In genomic region chr4:4693258-4693657, GRCh38 we compare ENCODE assay signal across 1 cellular context.
TF ChIP-seq lines count a peak whose summit lies in the region.

No MANE protein-coding gene starts in this region.

TF ChIP-seq in HepG2, 621 proteins besides CTCF, POLR2A, EP300 and RAD21 (continued from another document and continues in another):
- TF ChIP-seq, protein P1, sequence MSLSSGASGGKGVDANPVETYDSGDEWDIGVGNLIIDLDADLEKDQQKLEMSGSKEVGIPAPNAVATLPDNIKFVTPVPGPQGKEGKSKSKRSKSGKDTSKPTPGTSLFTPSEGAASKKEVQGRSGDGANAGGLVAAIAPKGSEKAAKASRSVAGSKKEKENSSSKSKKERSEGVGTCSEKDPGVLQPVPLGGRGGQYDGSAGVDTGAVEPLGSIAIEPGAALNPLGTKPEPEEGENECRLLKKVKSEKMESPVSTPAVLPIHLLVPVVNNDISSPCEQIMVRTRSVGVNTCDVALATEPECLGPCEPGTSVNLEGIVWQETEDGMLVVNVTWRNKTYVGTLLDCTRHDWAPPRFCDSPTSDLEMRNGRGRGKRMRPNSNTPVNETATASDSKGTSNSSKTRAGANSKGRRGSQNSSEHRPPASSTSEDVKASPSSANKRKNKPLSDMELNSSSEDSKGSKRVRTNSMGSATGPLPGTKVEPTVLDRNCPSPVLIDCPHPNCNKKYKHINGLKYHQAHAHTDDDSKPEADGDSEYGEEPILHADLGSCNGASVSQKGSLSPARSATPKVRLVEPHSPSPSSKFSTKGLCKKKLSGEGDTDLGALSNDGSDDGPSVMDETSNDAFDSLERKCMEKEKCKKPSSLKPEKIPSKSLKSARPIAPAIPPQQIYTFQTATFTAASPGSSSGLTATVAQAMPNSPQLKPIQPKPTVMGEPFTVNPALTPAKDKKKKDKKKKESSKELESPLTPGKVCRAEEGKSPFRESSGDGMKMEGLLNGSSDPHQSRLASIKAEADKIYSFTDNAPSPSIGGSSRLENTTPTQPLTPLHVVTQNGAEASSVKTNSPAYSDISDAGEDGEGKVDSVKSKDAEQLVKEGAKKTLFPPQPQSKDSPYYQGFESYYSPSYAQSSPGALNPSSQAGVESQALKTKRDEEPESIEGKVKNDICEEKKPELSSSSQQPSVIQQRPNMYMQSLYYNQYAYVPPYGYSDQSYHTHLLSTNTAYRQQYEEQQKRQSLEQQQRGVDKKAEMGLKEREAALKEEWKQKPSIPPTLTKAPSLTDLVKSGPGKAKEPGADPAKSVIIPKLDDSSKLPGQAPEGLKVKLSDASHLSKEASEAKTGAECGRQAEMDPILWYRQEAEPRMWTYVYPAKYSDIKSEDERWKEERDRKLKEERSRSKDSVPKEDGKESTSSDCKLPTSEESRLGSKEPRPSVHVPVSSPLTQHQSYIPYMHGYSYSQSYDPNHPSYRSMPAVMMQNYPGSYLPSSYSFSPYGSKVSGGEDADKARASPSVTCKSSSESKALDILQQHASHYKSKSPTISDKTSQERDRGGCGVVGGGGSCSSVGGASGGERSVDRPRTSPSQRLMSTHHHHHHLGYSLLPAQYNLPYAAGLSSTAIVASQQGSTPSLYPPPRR (CRISPR knock-in tag; IDR thresholded peaks at IDR 0.05; ENCODE audit: borderline replicate concordance): peak; percentile 50; the same call in 1 of the 2 replicates
- no peak for TF ChIP-seq IRX3 (CRISPR knock-in tag; IDR thresholded peaks at IDR 0.05; ENCODE audit: borderline replicate concordance, low read depth)
- TF ChIP-seq MTF1 (CRISPR knock-in tag; IDR thresholded peaks at IDR 0.05): no peak
- TF ChIP-seq EED (CRISPR knock-in tag; IDR thresholded peaks at IDR 0.05): no peak
- no peak for TF ChIP-seq PLSCR1 (CRISPR knock-in tag; IDR thresholded peaks at IDR 0.05; ENCODE audit: borderline replicate concordance)
- no peak for TF ChIP-seq GABPA (IDR thresholded peaks at IDR 0.05; ENCODE audit: low read depth, low read length)
- TF ChIP-seq GABPA (CRISPR knock-in tag; IDR thresholded peaks at IDR 0.05; ENCODE audit: low read depth): no peak; the same call in 1 of the 2 replicates
- 0 out of 2 replicates have a peak, but pooled peaks have one; percentile 11 for TF ChIP-seq RARA (CRISPR knock-in tag; IDR thresholded peaks at IDR 0.05)
- no peak for TF ChIP-seq ZBTB46 (CRISPR knock-in tag; IDR thresholded peaks at IDR 0.05; ENCODE audit: borderline replicate concordance)
- TF ChIP-seq ZNF790 (CRISPR knock-in tag; IDR thresholded peaks at IDR 0.05; ENCODE audit: borderline replicate concordance): no peak
- TF ChIP-seq FOXK2 (IDR thresholded peaks at IDR 0.05): no peak
- TF ChIP-seq CBFB (CRISPR knock-in tag; IDR thresholded peaks at IDR 0.05): no peak
- TF ChIP-seq ZSCAN22 (CRISPR knock-in tag; IDR thresholded peaks at IDR 0.05): no peak
- TF ChIP-seq, protein P2, sequence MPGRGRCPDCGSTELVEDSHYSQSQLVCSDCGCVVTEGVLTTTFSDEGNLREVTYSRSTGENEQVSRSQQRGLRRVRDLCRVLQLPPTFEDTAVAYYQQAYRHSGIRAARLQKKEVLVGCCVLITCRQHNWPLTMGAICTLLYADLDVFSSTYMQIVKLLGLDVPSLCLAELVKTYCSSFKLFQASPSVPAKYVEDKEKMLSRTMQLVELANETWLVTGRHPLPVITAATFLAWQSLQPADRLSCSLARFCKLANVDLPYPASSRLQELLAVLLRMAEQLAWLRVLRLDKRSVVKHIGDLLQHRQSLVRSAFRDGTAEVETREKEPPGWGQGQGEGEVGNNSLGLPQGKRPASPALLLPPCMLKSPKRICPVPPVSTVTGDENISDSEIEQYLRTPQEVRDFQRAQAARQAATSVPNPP (CRISPR knock-in tag; IDR thresholded peaks at IDR 0.05): no peak
- TF ChIP-seq ZNF205 (CRISPR knock-in tag; IDR thresholded peaks at IDR 0.05): no peak
- TF ChIP-seq MATR3 (CRISPR knock-in tag; IDR thresholded peaks at IDR 0.05): no peak
- no peak for TF ChIP-seq ZFP1 (CRISPR knock-in tag; IDR thresholded peaks at IDR 0.05)
- peak; percentile 27; the same call in 1 of the 2 replicates for TF ChIP-seq ELF3 (CRISPR knock-in tag; IDR thresholded peaks at IDR 0.05)
- TF ChIP-seq, protein P3, sequence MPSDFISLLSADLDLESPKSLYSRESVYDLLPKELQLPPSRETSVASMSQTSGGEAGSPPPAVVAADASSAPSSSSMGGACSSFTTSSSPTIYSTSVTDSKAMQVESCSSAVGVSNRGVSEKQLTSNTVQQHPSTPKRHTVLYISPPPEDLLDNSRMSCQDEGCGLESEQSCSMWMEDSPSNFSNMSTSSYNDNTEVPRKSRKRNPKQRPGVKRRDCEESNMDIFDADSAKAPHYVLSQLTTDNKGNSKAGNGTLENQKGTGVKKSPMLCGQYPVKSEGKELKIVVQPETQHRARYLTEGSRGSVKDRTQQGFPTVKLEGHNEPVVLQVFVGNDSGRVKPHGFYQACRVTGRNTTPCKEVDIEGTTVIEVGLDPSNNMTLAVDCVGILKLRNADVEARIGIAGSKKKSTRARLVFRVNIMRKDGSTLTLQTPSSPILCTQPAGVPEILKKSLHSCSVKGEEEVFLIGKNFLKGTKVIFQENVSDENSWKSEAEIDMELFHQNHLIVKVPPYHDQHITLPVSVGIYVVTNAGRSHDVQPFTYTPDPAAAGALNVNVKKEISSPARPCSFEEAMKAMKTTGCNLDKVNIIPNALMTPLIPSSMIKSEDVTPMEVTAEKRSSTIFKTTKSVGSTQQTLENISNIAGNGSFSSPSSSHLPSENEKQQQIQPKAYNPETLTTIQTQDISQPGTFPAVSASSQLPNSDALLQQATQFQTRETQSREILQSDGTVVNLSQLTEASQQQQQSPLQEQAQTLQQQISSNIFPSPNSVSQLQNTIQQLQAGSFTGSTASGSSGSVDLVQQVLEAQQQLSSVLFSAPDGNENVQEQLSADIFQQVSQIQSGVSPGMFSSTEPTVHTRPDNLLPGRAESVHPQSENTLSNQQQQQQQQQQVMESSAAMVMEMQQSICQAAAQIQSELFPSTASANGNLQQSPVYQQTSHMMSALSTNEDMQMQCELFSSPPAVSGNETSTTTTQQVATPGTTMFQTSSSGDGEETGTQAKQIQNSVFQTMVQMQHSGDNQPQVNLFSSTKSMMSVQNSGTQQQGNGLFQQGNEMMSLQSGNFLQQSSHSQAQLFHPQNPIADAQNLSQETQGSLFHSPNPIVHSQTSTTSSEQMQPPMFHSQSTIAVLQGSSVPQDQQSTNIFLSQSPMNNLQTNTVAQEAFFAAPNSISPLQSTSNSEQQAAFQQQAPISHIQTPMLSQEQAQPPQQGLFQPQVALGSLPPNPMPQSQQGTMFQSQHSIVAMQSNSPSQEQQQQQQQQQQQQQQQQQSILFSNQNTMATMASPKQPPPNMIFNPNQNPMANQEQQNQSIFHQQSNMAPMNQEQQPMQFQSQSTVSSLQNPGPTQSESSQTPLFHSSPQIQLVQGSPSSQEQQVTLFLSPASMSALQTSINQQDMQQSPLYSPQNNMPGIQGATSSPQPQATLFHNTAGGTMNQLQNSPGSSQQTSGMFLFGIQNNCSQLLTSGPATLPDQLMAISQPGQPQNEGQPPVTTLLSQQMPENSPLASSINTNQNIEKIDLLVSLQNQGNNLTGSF (CRISPR knock-in tag; IDR thresholded peaks at IDR 0.05): no peak
- TF ChIP-seq GMEB1 (CRISPR knock-in tag; IDR thresholded peaks at IDR 0.05; ENCODE audit: borderline replicate concordance): no peak
- TF ChIP-seq TBX3 (IDR thresholded peaks at IDR 0.05; ENCODE audit: borderline replicate concordance): no peak
- TF ChIP-seq, protein P4, sequence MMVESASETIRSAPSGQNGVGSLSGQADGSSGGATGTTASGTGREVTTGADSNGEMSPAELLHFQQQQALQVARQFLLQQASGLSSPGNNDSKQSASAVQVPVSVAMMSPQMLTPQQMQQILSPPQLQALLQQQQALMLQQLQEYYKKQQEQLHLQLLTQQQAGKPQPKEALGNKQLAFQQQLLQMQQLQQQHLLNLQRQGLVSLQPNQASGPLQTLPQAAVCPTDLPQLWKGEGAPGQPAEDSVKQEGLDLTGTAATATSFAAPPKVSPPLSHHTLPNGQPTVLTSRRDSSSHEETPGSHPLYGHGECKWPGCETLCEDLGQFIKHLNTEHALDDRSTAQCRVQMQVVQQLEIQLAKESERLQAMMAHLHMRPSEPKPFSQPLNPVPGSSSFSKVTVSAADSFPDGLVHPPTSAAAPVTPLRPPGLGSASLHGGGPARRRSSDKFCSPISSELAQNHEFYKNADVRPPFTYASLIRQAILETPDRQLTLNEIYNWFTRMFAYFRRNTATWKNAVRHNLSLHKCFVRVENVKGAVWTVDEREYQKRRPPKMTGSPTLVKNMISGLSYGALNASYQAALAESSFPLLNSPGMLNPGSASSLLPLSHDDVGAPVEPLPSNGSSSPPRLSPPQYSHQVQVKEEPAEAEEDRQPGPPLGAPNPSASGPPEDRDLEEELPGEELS (CRISPR knock-in tag; IDR thresholded peaks at IDR 0.05): no peak
- no peak for TF ChIP-seq CSRNP1 (CRISPR knock-in tag; IDR thresholded peaks at IDR 0.05)
- TF ChIP-seq ARNTL (CRISPR knock-in tag; IDR thresholded peaks at IDR 0.05): 0 out of 2 replicates have a peak, but pooled peaks have one; percentile 33
- TF ChIP-seq NFRKB (IDR thresholded peaks at IDR 0.05): no peak
- no peak for TF ChIP-seq KDM4B (CRISPR knock-in tag; IDR thresholded peaks at IDR 0.05)
- TF ChIP-seq ZNF703 (CRISPR knock-in tag; IDR thresholded peaks at IDR 0.05; ENCODE audit: borderline replicate concordance): no peak
- TF ChIP-seq ZNF263 (CRISPR knock-in tag; IDR thresholded peaks at IDR 0.05): no peak
- no peak for TF ChIP-seq RCOR2 (CRISPR knock-in tag; IDR thresholded peaks at IDR 0.05)
- TF ChIP-seq SIX1 (CRISPR knock-in tag; IDR thresholded peaks at IDR 0.05; ENCODE audit: borderline replicate concordance): no peak
- TF ChIP-seq CBX2 (IDR thresholded peaks at IDR 0.05; ENCODE audit: low read depth, low read length): no peak
- no peak for TF ChIP-seq CBX2 (CRISPR knock-in tag; IDR thresholded peaks at IDR 0.05; ENCODE audit: low read depth)
